ENCODE assay signal across 8 cellular contexts in the genomic region with DNA sequence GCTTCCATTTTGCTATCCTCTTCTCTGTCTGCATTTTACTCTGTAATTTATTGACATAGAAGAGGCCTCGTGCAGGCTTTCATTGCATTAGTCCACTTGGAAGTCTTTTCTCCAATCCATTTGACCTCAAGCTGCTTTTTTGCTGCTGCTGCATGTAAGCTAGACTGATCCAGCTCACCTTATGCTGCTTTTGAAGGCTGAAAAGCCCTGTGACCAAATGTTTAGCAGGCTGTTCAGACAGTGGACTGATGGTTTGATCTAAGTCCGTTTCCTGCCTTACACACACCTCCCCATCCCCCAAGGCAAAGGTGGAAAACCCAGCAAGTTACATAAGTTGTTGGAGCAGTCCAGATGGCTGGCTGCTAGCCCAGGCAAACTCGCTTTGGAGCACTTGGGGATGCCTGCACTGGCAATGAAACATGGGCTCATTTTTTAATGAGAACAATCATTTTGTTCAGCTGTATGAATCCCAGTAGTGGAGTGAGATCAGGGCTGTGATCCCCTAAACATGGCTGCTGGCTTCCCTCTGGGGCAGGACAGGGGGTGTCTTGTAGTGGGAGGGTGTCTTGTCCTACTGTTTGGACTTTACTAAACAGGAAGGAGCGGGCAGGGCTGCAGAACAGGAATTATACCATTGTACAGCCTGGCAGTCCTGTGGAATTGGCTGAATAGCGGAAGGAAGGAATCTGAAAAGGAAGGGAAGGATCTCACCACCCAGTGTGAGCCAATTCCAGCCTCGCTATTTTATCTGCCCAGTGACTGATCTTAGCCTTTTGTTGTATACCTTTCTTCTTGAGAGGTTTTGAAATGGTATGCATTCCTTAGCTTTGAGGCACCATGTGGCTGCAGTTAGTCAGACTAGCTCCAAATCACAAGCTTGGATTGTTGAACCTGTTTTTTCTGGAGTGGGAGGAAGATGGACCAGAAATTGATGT.
DNase-seq lines count a peak whose midpoint lies in the region; TF ChIP-seq lines count a peak whose summit lies in the region.

No MANE protein-coding gene starts in this region.

- TF ChIP-seq CTCF in Calu3 (IDR thresholded peaks at IDR 0.05; ENCODE audit: unreplicated experiment) (no peak), stomach (IDR thresholded peaks at IDR 0.05) (no peak)

- H3K4me3 Mint-ChIP-seq in Calu3 (ENCODE audit: low read depth, unreplicated experiment) = peak overlapping the region; percentile 40

- H3K27me3 ChIP-seq in stomach = no peaks in the 10 kb centered on the region

- TF ChIP-seq EP300 in stomach (IDR thresholded peaks at IDR 0.05) = no peak

- H3K4me1 Mint-ChIP-seq in Calu3 (ENCODE audit: low read depth, unreplicated experiment) = peaks cover 34% of the 10 kb centered on the region

- peak overlapping the region; percentile 85 for H3K27ac Mint-ChIP-seq in Calu3 (ENCODE audit: unreplicated experiment)

- no peaks in the 10 kb centered on the region for H3K36me3 ChIP-seq in stomach

- intact Hi-C loops in Calu3 (cut with micrococcal nuclease; ENCODE audit: unreplicated experiment) (no loop called here), stomach (cut with DNase I; ENCODE audit: low total_unique reads) (no loop called here)

- no peaks in the 10 kb centered on the region for H3K9me3 Mint-ChIP-seq in Calu3 (ENCODE audit: low read depth, unreplicated experiment)

- H3K36me3 Mint-ChIP-seq in Calu3 (ENCODE audit: insufficient read depth, unreplicated experiment) = peaks cover 11% of the 10 kb centered on the region

- H3K4me3 ChIP-seq in stomach = no peak overlapping the region

- DNase-seq in Calu3 (peak; percentile 66), NCI-H2196 treated with DMSO at 0.1 percent for 48 hours (lab: John Stamatoyannopoulos, UW; ENCODE audit: unreplicated experiment) (peak; percentile 57), caudate nucleus (lab: John Stamatoyannopoulos, UW) (peak in 42 of 61 donors; percentile 4 to 91 (median 32)), kidney tubule cell (ENCODE audit: low spot score) (peak; percentile 88), stomach (peak; percentile 89), T-helper 9 cell (no peak), foreskin melanocyte (no peak)
- no peak for DNase-seq in activated CD8-positive, alpha-beta memory T cell treated with anti-CD3 and anti-CD28 coated beads, Interleukin-2, amount 50 U/mL, for 4 hours

- BruUV-seq in Calu3 (replicated peaks; lab: Mats Ljungman, UMichigan) = no TSS peak

- H3K27ac ChIP-seq in caudate nucleus (ENCODE audit: low read depth, low read length) (peak overlapping the region; percentile 32), stomach (peak overlapping the region; percentile 46 to 71 (median 61))

- H3K27me3 Mint-ChIP-seq in Calu3 (ENCODE audit: unreplicated experiment) = no peaks in the 10 kb centered on the region

- no peaks in the 10 kb centered on the region for H3K9me3 ChIP-seq in stomach

- peaks cover 23 to 47% (median 24%) of the 10 kb centered on the region in 4 donors for H3K4me1 ChIP-seq in stomach

- 20 to 40% (median 21%) methylated on average over 6 of the region's 6 CpGs for WGBS in stomach, 5 donors

- CTCF ChIA-PET in Calu3 (lab: Charles Lee) = interaction anchor here (0.6 to 1.3 kb wide), 5 partner anchors 12 to 315 kb away, joined by 3 to 4 read pairs (median 3); no protein-coding TSS in a partner anchor

- no peak for TF ChIP-seq POLR2A in stomach (IDR thresholded peaks at IDR 0.05)

Comparison
In these comparisons a context has a peak if more than half of its experiments do, and no peak if none do; other contexts are left out.
1. DNase-seq: peak in Calu3 (single experiment), NCI-H2196 treated with DMSO at 0.1 percent for 48 hours (single experiment), caudate nucleus (42 of 61), kidney tubule cell (single experiment) and stomach (single experiment); none in T-helper 9 cell (single experiment), foreskin melanocyte (single experiment) and activated CD8-positive, alpha-beta memory T cell treated with anti-CD3 and anti-CD28 coated beads, Interleukin-2, amount 50 U/mL, for 4 hours (single experiment).